Comparison of ENCODE assay signal across 1 cellular context in genomic region chr9:3459076-3459475, GRCh38.
TF ChIP-seq lines count a peak whose summit lies in the region.

No MANE protein-coding gene starts in this region.

TF ChIP-seq in GM23338, 12 proteins besides CTCF, POLR2A, EP300 and RAD21 (continued from another document):
- TF ChIP-seq ZNF462 (CRISPR knock-in tag; IDR thresholded peaks at IDR 0.05) (no peak), JUNB (IDR thresholded peaks at IDR 0.05; ENCODE audit: unreplicated experiment) (no peak)
